ENCODE assay signal across 27 cellular contexts in the genomic region with DNA sequence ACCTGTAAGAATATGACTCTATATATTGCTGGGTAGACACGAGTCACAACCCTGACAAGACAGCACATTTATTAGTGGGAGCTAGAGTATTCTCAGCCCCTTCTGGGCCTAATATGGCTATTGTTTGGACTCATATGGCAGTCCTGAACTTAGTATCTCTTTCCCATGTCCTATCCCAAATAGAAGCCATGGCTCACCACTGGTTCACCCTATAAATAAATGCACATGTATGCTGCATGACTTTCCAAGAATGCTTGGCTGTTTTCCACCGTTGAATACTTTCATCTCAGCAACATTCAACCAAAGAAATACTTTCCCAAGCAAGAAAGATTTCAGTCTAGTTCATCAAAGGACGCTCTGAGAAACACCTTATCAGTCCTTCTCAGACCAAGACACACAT. TPM values are rescaled to one million over a fixed set of nuclear protein-coding genes. Genes with fewer than 3 reads are reported as not detected.
"Had no signal": no experiment of that assay in that cellular context is flagged by ENCODE, and none has a peak within 500 bp of the region (broad histone marks: within the 10 kb centered on the region; RNA-seq: fewer than 3 reads in every experiment).

No MANE protein-coding gene starts in this region.

- H3K27ac ChIP-seq: coronary artery, dorsolateral prefrontal cortex, thoracic aorta had no signal

- H3K9me3 ChIP-seq: thoracic aorta had no signal

- DNase-seq: activated CD4-positive, alpha-beta memory T cell treated with anti-CD3 and anti-CD28 coated beads, Interleukin-2, amount 10 ng/mL, durations not matched to agents 7 days and 5 days; activated CD4-positive, alpha-beta T cell treated with anti-CD3 and anti-CD28 coated beads, Interleukin-2, amount 10 ng/mL, durations not matched to agents 24 days and 14 days; activated CD4-positive, CD25-positive, alpha-beta regulatory T cell treated with anti-CD3 and anti-CD28 coated beads, Interleukin-2, amount 50 U/mL, for 72 hours; activated gamma-delta T cell treated with Interleukin-2 at 50 U/mL for 16 hours; activated naive CD4-positive, alpha-beta T cell treated with anti-CD3 and anti-CD28 coated beads, Interleukin-2, amount 50 U/mL, for 16 hours; activated T-cell treated with anti-CD3 and anti-CD28 coated beads, Interleukin-2, amount 50 U/mL, for 4 hours; amygdala; dorsolateral prefrontal cortex; effector memory CD4-positive, alpha-beta T cell; foreskin fibroblast; head of caudate nucleus; mesendoderm; retina; stimulated activated CD4-positive, alpha-beta T cell treated with anti-CD3 and anti-CD28 coated beads, Interleukin-2, amount 100 ng/mL, for 48 hours; stimulated activated naive CD4-positive, alpha-beta T cell treated with Interleukin-2 at 50 U/mL for 16 hours; T-helper 2 cell; trophoblast cell had no signal

- H3K4me3 ChIP-seq: coronary artery, dorsolateral prefrontal cortex, lung, thoracic aorta had no signal

- ATAC-seq: activated T-cell treated with anti-CD3 and anti-CD28 coated beads, Interleukin-2, amount 50 U/mL, for 4 hours; activated T-helper 17 cell treated with anti-CD3 and anti-CD28 coated beads, Interleukin-2, amount 50 U/mL, for 72 hours had no signal

- H3K36me3 ChIP-seq: thoracic aorta had no signal

RNA-seq across cellular contexts. Expression of a gene that starts 36.7 kb away (rescaled TPM):
- total RNA-seq: activated CD4-positive, alpha-beta memory T cell treated with anti-CD3 and anti-CD28 coated beads, Interleukin-2, amount 10 ng/mL, durations not matched to agents 7 days and 5 days; activated CD4-positive, alpha-beta T cell treated with anti-CD3 and anti-CD28 coated beads, Interleukin-2, amount 10 ng/mL, durations not matched to agents 24 days and 14 days; activated T-cell treated with anti-CD3 and anti-CD28 coated beads, Interleukin-2, amount 50 U/mL, for 4 hours; activated T-helper 17 cell treated with anti-CD3 and anti-CD28 coated beads, Interleukin-2, amount 50 U/mL, for 72 hours; bronchial epithelial cell; epithelial cell of proximal tubule; kidney epithelial cell; mononuclear cell; osteocyte; progenitor cell of endocrine pancreas had no signal
